1 cellular context compared by ENCODE assay signal in the genomic region with DNA sequence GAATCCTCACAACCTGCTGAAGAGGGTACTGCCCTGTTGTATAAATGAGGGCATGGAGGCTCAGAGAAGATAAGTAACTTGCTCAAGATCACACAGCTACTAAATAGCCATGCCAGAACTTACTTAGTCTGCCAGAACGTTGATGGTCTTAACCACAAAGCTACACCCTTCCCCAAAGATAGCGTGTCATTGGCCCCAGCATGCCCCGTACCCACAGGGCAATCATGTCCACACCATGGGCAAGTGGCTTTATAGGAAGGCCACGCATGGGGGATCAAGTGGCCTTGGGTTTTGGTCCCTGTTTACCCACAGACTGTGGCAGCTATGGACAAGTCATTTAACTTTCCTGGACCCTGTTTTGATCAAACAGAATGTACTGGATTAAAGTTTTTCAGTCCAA.
TF ChIP-seq lines count a peak whose summit lies in the region.

No MANE protein-coding gene starts in this region.

TF ChIP-seq in HepG2, 621 proteins besides CTCF, POLR2A, EP300 and RAD21 (continued from another document):
- TF ChIP-seq, protein P1, sequence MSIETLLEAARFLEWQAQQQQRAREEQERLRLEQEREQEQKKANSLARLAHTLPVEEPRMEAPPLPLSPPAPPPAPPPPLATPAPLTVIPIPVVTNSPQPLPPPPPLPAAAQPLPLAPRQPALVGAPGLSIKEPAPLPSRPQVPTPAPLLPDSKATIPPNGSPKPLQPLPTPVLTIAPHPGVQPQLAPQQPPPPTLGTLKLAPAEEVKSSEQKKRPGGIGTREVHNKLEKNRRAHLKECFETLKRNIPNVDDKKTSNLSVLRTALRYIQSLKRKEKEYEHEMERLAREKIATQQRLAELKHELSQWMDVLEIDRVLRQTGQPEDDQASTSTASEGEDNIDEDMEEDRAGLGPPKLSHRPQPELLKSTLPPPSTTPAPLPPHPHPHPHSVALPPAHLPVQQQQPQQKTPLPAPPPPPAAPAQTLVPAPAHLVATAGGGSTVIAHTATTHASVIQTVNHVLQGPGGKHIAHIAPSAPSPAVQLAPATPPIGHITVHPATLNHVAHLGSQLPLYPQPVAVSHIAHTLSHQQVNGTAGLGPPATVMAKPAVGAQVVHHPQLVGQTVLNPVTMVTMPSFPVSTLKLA (IDR thresholded peaks at IDR 0.05): no peak
- TF ChIP-seq CREM (IDR thresholded peaks at IDR 0.05): no peak
- no peak for TF ChIP-seq CREM (CRISPR knock-in tag; IDR thresholded peaks at IDR 0.05)
- TF ChIP-seq ZNF746 (CRISPR knock-in tag; IDR thresholded peaks at IDR 0.05): no peak
- TF ChIP-seq ZMYM4 (CRISPR knock-in tag; IDR thresholded peaks at IDR 0.05): 0 out of 2 replicates have a peak, but pooled peaks have one; percentile 0
- no peak for TF ChIP-seq SAP130 (CRISPR knock-in tag; IDR thresholded peaks at IDR 0.05; ENCODE audit: low read depth)
- no peak for TF ChIP-seq ZNF451 (CRISPR knock-in tag; IDR thresholded peaks at IDR 0.05)
- no peak for TF ChIP-seq ARNT2 (CRISPR knock-in tag; IDR thresholded peaks at IDR 0.05; ENCODE audit: low read depth)
- TF ChIP-seq, protein P2, sequence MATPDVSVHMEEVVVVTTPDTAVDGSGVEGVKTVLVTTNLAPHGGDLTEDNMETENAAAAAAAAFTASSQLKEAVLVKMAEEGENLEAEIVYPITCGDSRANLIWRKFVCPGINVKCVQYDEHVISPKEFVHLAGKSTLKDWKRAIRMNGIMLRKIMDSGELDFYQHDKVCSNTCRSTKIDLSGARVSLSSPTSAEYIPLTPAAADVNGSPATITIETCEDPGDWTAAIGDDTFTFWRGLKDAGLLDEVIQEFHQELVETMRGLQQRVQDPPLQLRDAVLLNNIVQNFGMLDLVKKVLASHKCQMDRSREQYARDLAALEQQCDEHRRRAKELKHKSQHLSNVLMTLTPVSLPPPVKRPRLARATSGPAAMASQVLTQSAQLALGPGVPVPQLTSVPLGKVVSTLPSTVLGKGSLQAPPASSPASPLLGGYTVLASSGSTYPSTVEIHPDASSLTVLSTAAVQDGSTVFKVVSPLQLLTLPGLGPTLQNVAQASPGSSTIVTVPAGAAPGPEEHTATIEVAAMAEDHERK (CRISPR knock-in tag; IDR thresholded peaks at IDR 0.05; ENCODE audit: low read depth): no peak
- no peak for TF ChIP-seq ZNF224 (CRISPR knock-in tag; IDR thresholded peaks at IDR 0.05)
- TF ChIP-seq ZNF772 (CRISPR knock-in tag; IDR thresholded peaks at IDR 0.05): no peak
- no peak for TF ChIP-seq ZNF333 (CRISPR knock-in tag; IDR thresholded peaks at IDR 0.05; ENCODE audit: borderline replicate concordance)
- TF ChIP-seq, protein P3, sequence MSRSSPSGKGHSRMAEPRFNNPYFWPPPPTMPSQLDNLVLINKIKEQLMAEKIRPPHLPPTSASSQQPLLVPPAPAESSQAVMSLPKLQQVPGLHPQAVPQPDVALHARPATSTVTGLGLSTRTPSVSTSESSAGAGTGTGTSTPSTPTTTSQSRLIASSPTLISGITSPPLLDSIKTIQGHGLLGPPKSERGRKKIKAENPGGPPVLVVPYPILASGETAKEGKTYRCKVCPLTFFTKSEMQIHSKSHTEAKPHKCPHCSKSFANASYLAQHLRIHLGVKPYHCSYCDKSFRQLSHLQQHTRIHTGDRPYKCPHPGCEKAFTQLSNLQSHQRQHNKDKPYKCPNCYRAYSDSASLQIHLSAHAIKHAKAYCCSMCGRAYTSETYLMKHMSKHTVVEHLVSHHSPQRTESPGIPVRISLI (CRISPR knock-in tag; IDR thresholded peaks at IDR 0.05; ENCODE audit: borderline replicate concordance): no peak
- TF ChIP-seq, protein P4, sequence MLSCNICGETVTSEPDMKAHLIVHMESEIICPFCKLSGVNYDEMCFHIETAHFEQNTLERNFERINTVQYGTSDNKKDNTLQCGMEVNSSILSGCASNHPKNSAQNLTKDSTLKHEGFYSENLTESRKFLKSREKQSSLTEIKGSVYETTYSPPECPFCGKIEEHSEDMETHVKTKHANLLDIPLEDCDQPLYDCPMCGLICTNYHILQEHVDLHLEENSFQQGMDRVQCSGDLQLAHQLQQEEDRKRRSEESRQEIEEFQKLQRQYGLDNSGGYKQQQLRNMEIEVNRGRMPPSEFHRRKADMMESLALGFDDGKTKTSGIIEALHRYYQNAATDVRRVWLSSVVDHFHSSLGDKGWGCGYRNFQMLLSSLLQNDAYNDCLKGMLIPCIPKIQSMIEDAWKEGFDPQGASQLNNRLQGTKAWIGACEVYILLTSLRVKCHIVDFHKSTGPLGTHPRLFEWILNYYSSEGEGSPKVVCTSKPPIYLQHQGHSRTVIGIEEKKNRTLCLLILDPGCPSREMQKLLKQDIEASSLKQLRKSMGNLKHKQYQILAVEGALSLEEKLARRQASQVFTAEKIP (CRISPR knock-in tag; IDR thresholded peaks at IDR 0.05; ENCODE audit: borderline replicate concordance): no peak
- TF ChIP-seq, protein P5, sequence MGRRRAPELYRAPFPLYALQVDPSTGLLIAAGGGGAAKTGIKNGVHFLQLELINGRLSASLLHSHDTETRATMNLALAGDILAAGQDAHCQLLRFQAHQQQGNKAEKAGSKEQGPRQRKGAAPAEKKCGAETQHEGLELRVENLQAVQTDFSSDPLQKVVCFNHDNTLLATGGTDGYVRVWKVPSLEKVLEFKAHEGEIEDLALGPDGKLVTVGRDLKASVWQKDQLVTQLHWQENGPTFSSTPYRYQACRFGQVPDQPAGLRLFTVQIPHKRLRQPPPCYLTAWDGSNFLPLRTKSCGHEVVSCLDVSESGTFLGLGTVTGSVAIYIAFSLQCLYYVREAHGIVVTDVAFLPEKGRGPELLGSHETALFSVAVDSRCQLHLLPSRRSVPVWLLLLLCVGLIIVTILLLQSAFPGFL (CRISPR knock-in tag; IDR thresholded peaks at IDR 0.05): no peak
- TF ChIP-seq CENPT (CRISPR knock-in tag; IDR thresholded peaks at IDR 0.05; ENCODE audit: low read depth): no peak
- TF ChIP-seq TCF12 (IDR thresholded peaks at IDR 0.05): no peak
- no peak for TF ChIP-seq TCF12 (CRISPR knock-in tag; IDR thresholded peaks at IDR 0.05)
- no peak for TF ChIP-seq THYN1 (CRISPR knock-in tag; IDR thresholded peaks at IDR 0.05; ENCODE audit: borderline replicate concordance, low read depth)
- TF ChIP-seq ZNF343 (CRISPR knock-in tag; IDR thresholded peaks at IDR 0.05): no peak
- TF ChIP-seq, protein P6, sequence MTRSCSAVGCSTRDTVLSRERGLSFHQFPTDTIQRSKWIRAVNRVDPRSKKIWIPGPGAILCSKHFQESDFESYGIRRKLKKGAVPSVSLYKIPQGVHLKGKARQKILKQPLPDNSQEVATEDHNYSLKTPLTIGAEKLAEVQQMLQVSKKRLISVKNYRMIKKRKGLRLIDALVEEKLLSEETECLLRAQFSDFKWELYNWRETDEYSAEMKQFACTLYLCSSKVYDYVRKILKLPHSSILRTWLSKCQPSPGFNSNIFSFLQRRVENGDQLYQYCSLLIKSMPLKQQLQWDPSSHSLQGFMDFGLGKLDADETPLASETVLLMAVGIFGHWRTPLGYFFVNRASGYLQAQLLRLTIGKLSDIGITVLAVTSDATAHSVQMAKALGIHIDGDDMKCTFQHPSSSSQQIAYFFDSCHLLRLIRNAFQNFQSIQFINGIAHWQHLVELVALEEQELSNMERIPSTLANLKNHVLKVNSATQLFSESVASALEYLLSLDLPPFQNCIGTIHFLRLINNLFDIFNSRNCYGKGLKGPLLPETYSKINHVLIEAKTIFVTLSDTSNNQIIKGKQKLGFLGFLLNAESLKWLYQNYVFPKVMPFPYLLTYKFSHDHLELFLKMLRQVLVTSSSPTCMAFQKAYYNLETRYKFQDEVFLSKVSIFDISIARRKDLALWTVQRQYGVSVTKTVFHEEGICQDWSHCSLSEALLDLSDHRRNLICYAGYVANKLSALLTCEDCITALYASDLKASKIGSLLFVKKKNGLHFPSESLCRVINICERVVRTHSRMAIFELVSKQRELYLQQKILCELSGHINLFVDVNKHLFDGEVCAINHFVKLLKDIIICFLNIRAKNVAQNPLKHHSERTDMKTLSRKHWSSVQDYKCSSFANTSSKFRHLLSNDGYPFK (CRISPR knock-in tag; IDR thresholded peaks at IDR 0.05; ENCODE audit: borderline replicate concordance): no peak
- no peak for TF ChIP-seq FOXC1 (CRISPR knock-in tag; IDR thresholded peaks at IDR 0.05; ENCODE audit: borderline replicate concordance)
- TF ChIP-seq TP53 (CRISPR knock-in tag; conservative IDR thresholded peaks at IDR 0.05): no peak
- no peak for TF ChIP-seq CENPX (CRISPR knock-in tag; IDR thresholded peaks at IDR 0.05)
- no peak for TF ChIP-seq SOX13 (IDR thresholded peaks at IDR 0.05)
- TF ChIP-seq SOX13 (CRISPR knock-in tag; conservative IDR thresholded peaks at IDR 0.05 in 1 of 2, IDR thresholded peaks at IDR 0.05 in 1 of 2): 0 out of 4 replicates have a peak, but pooled peaks of 1 of the 2 experiments have one; percentile 14
- TF ChIP-seq, protein P7, sequence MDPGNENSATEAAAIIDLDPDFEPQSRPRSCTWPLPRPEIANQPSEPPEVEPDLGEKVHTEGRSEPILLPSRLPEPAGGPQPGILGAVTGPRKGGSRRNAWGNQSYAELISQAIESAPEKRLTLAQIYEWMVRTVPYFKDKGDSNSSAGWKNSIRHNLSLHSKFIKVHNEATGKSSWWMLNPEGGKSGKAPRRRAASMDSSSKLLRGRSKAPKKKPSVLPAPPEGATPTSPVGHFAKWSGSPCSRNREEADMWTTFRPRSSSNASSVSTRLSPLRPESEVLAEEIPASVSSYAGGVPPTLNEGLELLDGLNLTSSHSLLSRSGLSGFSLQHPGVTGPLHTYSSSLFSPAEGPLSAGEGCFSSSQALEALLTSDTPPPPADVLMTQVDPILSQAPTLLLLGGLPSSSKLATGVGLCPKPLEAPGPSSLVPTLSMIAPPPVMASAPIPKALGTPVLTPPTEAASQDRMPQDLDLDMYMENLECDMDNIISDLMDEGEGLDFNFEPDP (CRISPR knock-in tag; conservative IDR thresholded peaks at IDR 0.05): no peak
- no peak for TF ChIP-seq NFE2L1 (CRISPR knock-in tag; IDR thresholded peaks at IDR 0.05; ENCODE audit: borderline replicate concordance)
- TF ChIP-seq NFE2L2 (IDR thresholded peaks at IDR 0.05; ENCODE audit: low read length): no peak
- TF ChIP-seq ZNF724P (CRISPR knock-in tag; IDR thresholded peaks at IDR 0.05; ENCODE audit: borderline replicate concordance): no peak
- no peak for TF ChIP-seq FOXM1 (CRISPR knock-in tag; IDR thresholded peaks at IDR 0.05)
- TF ChIP-seq KMT2B (CRISPR knock-in tag; IDR thresholded peaks at IDR 0.05): no peak
- no peak for TF ChIP-seq ZNF180 (CRISPR knock-in tag; IDR thresholded peaks at IDR 0.05; ENCODE audit: borderline replicate concordance, low read depth)
- TF ChIP-seq, protein P8, sequence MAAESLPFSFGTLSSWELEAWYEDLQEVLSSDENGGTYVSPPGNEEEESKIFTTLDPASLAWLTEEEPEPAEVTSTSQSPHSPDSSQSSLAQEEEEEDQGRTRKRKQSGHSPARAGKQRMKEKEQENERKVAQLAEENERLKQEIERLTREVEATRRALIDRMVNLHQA (CRISPR knock-in tag; IDR thresholded peaks at IDR 0.05): no peak
- no peak for TF ChIP-seq TMF1 (CRISPR knock-in tag; IDR thresholded peaks at IDR 0.05; ENCODE audit: low read depth)
- TF ChIP-seq EED (CRISPR knock-in tag; IDR thresholded peaks at IDR 0.05): no peak
- TF ChIP-seq, protein P9, sequence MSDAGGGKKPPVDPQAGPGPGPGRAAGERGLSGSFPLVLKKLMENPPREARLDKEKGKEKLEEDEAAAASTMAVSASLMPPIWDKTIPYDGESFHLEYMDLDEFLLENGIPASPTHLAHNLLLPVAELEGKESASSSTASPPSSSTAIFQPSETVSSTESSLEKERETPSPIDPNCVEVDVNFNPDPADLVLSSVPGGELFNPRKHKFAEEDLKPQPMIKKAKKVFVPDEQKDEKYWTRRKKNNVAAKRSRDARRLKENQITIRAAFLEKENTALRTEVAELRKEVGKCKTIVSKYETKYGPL (CRISPR knock-in tag; IDR thresholded peaks at IDR 0.05): no peak
- TF ChIP-seq, protein P10, sequence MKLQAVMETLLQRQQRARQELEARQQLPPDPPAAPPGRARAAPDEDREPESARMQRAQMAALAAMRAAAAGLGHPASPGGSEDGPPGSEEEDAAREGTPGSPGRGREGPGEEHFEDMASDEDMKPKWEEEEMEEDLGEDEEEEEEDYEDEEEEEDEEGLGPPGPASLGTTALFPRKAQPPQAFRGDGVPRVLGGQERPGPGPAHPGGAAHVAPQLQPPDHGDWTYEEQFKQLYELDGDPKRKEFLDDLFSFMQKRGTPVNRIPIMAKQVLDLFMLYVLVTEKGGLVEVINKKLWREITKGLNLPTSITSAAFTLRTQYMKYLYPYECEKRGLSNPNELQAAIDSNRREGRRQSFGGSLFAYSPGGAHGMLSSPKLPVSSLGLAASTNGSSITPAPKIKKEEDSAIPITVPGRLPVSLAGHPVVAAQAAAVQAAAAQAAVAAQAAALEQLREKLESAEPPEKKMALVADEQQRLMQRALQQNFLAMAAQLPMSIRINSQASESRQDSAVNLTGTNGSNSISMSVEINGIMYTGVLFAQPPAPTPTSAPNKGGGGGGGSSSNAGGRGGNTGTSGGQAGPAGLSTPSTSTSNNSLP (IDR thresholded peaks at IDR 0.05; ENCODE audit: low read depth, low read length): no peak
- TF ChIP-seq ZBTB38 (CRISPR knock-in tag; IDR thresholded peaks at IDR 0.05): no peak
- TF ChIP-seq, protein P11, sequence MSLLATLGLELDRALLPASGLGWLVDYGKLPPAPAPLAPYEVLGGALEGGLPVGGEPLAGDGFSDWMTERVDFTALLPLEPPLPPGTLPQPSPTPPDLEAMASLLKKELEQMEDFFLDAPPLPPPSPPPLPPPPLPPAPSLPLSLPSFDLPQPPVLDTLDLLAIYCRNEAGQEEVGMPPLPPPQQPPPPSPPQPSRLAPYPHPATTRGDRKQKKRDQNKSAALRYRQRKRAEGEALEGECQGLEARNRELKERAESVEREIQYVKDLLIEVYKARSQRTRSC (CRISPR knock-in tag; IDR thresholded peaks at IDR 0.05; ENCODE audit: low read depth): no peak
- TF ChIP-seq NCOA5 (CRISPR knock-in tag; IDR thresholded peaks at IDR 0.05): no peak
- no peak for TF ChIP-seq IKZF1 (IDR thresholded peaks at IDR 0.05)
- peak; percentile 24; the same call in 1 of the 2 replicates for TF ChIP-seq ZNF644 (CRISPR knock-in tag; IDR thresholded peaks at IDR 0.05; ENCODE audit: low read depth)
